Comparison of ENCODE assay signal across 35 cellular contexts in genomic region chr5:3449481-3449880, GRCh38.
"Had no signal": no experiment of that assay in that cellular context is flagged by ENCODE, and none has a peak within 500 bp of the region (broad histone marks: within the 10 kb centered on the region; RNA-seq: fewer than 3 reads in every experiment).

No MANE protein-coding gene starts in this region.

- H3K27me3 ChIP-seq: MG63 had no signal

- H3K36me3 ChIP-seq: MG63 had no signal

- H3K4me3 ChIP-seq: MG63 had no signal

- DNase-seq: Karpas-422, Kasumi-1, KG1, MG63, MM.1S, MV-4-11, NCI-H1048, NCI-H1092, NCI-H1092 treated with DMSO at 0.1 percent for 48 hours, NCI-H1105, NCI-H1105 treated with DMSO at 0.1 percent for 48 hours, NCI-H1417, NCI-H1417 treated with DMSO at 0.1 percent for 48 hours, NCI-H1436, NCI-H1436 treated with DMSO at 0.1 percent for 48 hours, NCI-H146, NCI-H1694, NCI-H1694 treated with DMSO at 0.1 percent for 48 hours, NCI-H187 treated with DMSO at 0.1 percent for 48 hours, NCI-H1930, NCI-H2029, NCI-H2029 treated with DMSO at 0.1 percent for 48 hours, NCI-H2081, NCI-H2081 treated with DMSO at 0.1 percent for 48 hours, NCI-H2107, NCI-H2171, NCI-H2171 treated with DMSO at 0.1 percent for 48 hours, NCI-H2227 treated with DMSO at 0.1 percent for 48 hours, NCI-H226, NCI-H345, NCI-H446, NCI-H446 treated with DMSO at 0.1 percent for 48 hours, NCI-H510A, NCI-H510A treated with DMSO at 0.1 percent for 48 hours had no signal

- H3K27ac ChIP-seq: KMS-11 had no signal

- H3K4me2 ChIP-seq: KMS-11 had no signal

- H3K9ac ChIP-seq: KMS-11 had no signal
